1 cellular context compared by ENCODE assay signal in genomic region chr5:18745988-18746615, GRCh38.
TF ChIP-seq lines count a peak whose summit lies in the region.

No MANE protein-coding gene starts in this region.

TF ChIP-seq in HepG2, 621 proteins besides CTCF, POLR2A, EP300 and RAD21 (continued from another document and continues in another):
- no peak for TF ChIP-seq DRAP1 (CRISPR knock-in tag; IDR thresholded peaks at IDR 0.05)
- no peak; the same call in 1 of the 2 replicates for TF ChIP-seq FOXK1 (CRISPR knock-in tag; IDR thresholded peaks at IDR 0.05; ENCODE audit: borderline replicate concordance, low read depth)
- TF ChIP-seq ZNF317 (CRISPR knock-in tag; IDR thresholded peaks at IDR 0.05), result no peak
- TF ChIP-seq, protein P1, sequence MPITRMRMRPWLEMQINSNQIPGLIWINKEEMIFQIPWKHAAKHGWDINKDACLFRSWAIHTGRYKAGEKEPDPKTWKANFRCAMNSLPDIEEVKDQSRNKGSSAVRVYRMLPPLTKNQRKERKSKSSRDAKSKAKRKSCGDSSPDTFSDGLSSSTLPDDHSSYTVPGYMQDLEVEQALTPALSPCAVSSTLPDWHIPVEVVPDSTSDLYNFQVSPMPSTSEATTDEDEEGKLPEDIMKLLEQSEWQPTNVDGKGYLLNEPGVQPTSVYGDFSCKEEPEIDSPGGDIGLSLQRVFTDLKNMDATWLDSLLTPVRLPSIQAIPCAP (CRISPR knock-in tag; IDR thresholded peaks at IDR 0.05; ENCODE audit: low read depth), result peak; percentile 97
- TF ChIP-seq MXI1 (IDR thresholded peaks at IDR 0.05; ENCODE audit: borderline replicate concordance, low read depth, low read length), result peak; percentile 80; the same call in 1 of the 3 replicates
- TF ChIP-seq ZBTB4 (CRISPR knock-in tag; IDR thresholded peaks at IDR 0.05; ENCODE audit: borderline replicate concordance), result no peak
- no peak; the same call in 1 of the 2 replicates for TF ChIP-seq PHF8 (CRISPR knock-in tag; IDR thresholded peaks at IDR 0.05)
- TF ChIP-seq ZFYVE20 (CRISPR knock-in tag; IDR thresholded peaks at IDR 0.05; ENCODE audit: borderline replicate concordance, low read depth), result no peak
- no peak for TF ChIP-seq GATAD2A (CRISPR knock-in tag; IDR thresholded peaks at IDR 0.05)
- no peak for TF ChIP-seq ZC3H13 (CRISPR knock-in tag; IDR thresholded peaks at IDR 0.05)
- no peak for TF ChIP-seq NFE2L1 (CRISPR knock-in tag; IDR thresholded peaks at IDR 0.05; ENCODE audit: borderline replicate concordance)
- no peak for TF ChIP-seq ZNF326 (CRISPR knock-in tag; IDR thresholded peaks at IDR 0.05; ENCODE audit: borderline replicate concordance)
- TF ChIP-seq HNRNPLL (IDR thresholded peaks at IDR 0.05; ENCODE audit: low read depth, low read length, poor library complexity, severe bottlenecking), result no peak
- no peak for TF ChIP-seq ZNF430 (CRISPR knock-in tag; IDR thresholded peaks at IDR 0.05)
- TF ChIP-seq, protein P2, sequence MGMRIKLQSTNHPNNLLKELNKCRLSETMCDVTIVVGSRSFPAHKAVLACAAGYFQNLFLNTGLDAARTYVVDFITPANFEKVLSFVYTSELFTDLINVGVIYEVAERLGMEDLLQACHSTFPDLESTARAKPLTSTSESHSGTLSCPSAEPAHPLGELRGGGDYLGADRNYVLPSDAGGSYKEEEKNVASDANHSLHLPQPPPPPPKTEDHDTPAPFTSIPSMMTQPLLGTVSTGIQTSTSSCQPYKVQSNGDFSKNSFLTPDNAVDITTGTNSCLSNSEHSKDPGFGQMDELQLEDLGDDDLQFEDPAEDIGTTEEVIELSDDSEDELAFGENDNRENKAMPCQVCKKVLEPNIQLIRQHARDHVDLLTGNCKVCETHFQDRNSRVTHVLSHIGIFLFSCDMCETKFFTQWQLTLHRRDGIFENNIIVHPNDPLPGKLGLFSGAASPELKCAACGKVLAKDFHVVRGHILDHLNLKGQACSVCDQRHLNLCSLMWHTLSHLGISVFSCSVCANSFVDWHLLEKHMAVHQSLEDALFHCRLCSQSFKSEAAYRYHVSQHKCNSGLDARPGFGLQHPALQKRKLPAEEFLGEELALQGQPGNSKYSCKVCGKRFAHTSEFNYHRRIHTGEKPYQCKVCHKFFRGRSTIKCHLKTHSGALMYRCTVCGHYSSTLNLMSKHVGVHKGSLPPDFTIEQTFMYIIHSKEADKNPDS (CRISPR knock-in tag; IDR thresholded peaks at IDR 0.05), result no peak
- no peak for TF ChIP-seq PRDM4 (CRISPR knock-in tag; IDR thresholded peaks at IDR 0.05; ENCODE audit: borderline replicate concordance)
- TF ChIP-seq CREM (IDR thresholded peaks at IDR 0.05), result no peak
- no peak for TF ChIP-seq CREM (CRISPR knock-in tag; IDR thresholded peaks at IDR 0.05)
- TF ChIP-seq JUND (CRISPR knock-in tag; IDR thresholded peaks at IDR 0.05), result no peak
- TF ChIP-seq HDAC6 (IDR thresholded peaks at IDR 0.05; ENCODE audit: low read depth, low read length), result no peak
- TF ChIP-seq ZBTB37 (CRISPR knock-in tag; IDR thresholded peaks at IDR 0.05), result 0 out of 2 replicates have a peak, but pooled peaks have one; percentile 33
- TF ChIP-seq KDM2A (CRISPR knock-in tag; IDR thresholded peaks at IDR 0.05; ENCODE audit: borderline replicate concordance, low read depth), result no peak
- no peak for TF ChIP-seq MBNL3 (CRISPR knock-in tag; conservative IDR thresholded peaks at IDR 0.05)
- TF ChIP-seq ZFY (CRISPR knock-in tag; IDR thresholded peaks at IDR 0.05), result 0 out of 2 replicates have a peak, but pooled peaks have one; percentile 30
- TF ChIP-seq ZBTB20 (CRISPR knock-in tag; IDR thresholded peaks at IDR 0.05; ENCODE audit: borderline replicate concordance, low read depth), result no peak
- TF ChIP-seq POGZ (CRISPR knock-in tag; IDR thresholded peaks at IDR 0.05), result no peak
- TF ChIP-seq RORA (CRISPR knock-in tag; IDR thresholded peaks at IDR 0.05), result no peak
- no peak for TF ChIP-seq ZEB1 (IDR thresholded peaks at IDR 0.05; ENCODE audit: insufficient replicate concordance, low read depth)
- TF ChIP-seq ZNF747 (CRISPR knock-in tag; IDR thresholded peaks at IDR 0.05; ENCODE audit: borderline replicate concordance), result no peak
- TF ChIP-seq PCBP2 (optimal IDR thresholded peaks at IDR 0.05; ENCODE audit: low read depth, low read length, poor library complexity, severe bottlenecking), result no peak
- TF ChIP-seq SAP130 (CRISPR knock-in tag; IDR thresholded peaks at IDR 0.05; ENCODE audit: low read depth), result peak; percentile 39; the same call in 1 of the 2 replicates
- no peak for TF ChIP-seq FOXM1 (CRISPR knock-in tag; IDR thresholded peaks at IDR 0.05)
- TF ChIP-seq TRIM24 (CRISPR knock-in tag; IDR thresholded peaks at IDR 0.05), result no peak
- no peak for TF ChIP-seq MYC (CRISPR knock-in tag; IDR thresholded peaks at IDR 0.05; ENCODE audit: borderline replicate concordance)
- peak; percentile 100 for TF ChIP-seq IRF2 (CRISPR knock-in tag; IDR thresholded peaks at IDR 0.05)
- TF ChIP-seq KAT8 (CRISPR knock-in tag; IDR thresholded peaks at IDR 0.05), result no peak
- TF ChIP-seq ZNF670 (CRISPR knock-in tag; IDR thresholded peaks at IDR 0.05; ENCODE audit: borderline replicate concordance), result no peak
- TF ChIP-seq, protein P3, sequence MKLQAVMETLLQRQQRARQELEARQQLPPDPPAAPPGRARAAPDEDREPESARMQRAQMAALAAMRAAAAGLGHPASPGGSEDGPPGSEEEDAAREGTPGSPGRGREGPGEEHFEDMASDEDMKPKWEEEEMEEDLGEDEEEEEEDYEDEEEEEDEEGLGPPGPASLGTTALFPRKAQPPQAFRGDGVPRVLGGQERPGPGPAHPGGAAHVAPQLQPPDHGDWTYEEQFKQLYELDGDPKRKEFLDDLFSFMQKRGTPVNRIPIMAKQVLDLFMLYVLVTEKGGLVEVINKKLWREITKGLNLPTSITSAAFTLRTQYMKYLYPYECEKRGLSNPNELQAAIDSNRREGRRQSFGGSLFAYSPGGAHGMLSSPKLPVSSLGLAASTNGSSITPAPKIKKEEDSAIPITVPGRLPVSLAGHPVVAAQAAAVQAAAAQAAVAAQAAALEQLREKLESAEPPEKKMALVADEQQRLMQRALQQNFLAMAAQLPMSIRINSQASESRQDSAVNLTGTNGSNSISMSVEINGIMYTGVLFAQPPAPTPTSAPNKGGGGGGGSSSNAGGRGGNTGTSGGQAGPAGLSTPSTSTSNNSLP (IDR thresholded peaks at IDR 0.05; ENCODE audit: low read depth, low read length), result no peak
- no peak for TF ChIP-seq TIGD3 (CRISPR knock-in tag; IDR thresholded peaks at IDR 0.05; ENCODE audit: borderline replicate concordance)
- TF ChIP-seq, protein P4, sequence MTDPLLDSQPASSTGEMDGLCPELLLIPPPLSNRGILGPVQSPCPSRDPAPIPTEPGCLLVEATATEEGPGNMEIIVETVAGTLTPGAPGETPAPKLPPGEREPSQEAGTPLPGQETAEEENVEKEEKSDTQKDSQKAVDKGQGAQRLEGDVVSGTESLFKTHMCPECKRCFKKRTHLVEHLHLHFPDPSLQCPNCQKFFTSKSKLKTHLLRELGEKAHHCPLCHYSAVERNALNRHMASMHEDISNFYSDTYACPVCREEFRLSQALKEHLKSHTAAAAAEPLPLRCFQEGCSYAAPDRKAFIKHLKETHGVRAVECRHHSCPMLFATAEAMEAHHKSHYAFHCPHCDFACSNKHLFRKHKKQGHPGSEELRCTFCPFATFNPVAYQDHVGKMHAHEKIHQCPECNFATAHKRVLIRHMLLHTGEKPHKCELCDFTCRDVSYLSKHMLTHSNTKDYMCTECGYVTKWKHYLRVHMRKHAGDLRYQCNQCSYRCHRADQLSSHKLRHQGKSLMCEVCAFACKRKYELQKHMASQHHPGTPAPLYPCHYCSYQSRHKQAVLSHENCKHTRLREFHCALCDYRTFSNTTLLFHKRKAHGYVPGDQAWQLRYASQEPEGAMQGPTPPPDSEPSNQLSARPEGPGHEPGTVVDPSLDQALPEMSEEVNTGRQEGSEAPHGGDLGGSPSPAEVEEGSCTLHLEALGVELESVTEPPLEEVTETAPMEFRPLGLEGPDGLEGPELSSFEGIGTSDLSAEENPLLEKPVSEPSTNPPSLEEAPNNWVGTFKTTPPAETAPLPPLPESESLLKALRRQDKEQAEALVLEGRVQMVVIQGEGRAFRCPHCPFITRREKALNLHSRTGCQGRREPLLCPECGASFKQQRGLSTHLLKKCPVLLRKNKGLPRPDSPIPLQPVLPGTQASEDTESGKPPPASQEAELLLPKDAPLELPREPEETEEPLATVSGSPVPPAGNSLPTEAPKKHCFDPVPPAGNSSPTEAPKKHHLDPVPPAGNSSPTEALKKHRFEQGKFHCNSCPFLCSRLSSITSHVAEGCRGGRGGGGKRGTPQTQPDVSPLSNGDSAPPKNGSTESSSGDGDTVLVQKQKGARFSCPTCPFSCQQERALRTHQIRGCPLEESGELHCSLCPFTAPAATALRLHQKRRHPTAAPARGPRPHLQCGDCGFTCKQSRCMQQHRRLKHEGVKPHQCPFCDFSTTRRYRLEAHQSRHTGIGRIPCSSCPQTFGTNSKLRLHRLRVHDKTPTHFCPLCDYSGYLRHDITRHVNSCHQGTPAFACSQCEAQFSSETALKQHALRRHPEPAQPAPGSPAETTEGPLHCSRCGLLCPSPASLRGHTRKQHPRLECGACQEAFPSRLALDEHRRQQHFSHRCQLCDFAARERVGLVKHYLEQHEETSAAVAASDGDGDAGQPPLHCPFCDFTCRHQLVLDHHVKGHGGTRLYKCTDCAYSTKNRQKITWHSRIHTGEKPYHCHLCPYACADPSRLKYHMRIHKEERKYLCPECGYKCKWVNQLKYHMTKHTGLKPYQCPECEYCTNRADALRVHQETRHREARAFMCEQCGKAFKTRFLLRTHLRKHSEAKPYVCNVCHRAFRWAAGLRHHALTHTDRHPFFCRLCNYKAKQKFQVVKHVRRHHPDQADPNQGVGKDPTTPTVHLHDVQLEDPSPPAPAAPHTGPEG (CRISPR knock-in tag; IDR thresholded peaks at IDR 0.05), result no peak
- TF ChIP-seq, protein P5, sequence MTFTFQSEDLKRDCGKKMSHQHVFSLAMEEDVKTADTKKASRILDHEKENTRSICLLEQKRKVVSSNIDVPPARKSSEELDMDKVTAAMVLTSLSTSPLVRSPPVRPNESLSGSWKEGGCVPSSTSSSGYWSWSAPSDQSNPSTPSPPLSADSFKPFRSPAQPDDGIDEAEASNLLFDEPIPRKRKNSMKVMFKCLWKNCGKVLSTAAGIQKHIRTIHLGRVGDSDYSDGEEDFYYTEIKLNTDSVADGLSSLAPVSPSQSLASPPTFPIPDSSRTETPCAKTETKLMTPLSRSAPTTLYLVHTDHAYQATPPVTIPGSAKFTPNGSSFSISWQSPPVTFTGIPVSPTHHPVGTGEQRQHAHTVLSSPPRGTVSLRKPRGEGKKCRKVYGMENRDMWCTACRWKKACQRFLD (CRISPR knock-in tag; IDR thresholded peaks at IDR 0.05; ENCODE audit: borderline replicate concordance), result no peak
- no peak for TF ChIP-seq WIZ (CRISPR knock-in tag; IDR thresholded peaks at IDR 0.05)
